Comparison of ENCODE assay signal across 15 cellular contexts in genomic region chr17:75287221-75287620, GRCh38. TPM values are rescaled to one million over a fixed set of nuclear protein-coding genes. Genes with fewer than 3 reads are reported as not detected.
DNase-seq lines count a peak whose midpoint lies in the region; ATAC-seq and TF ChIP-seq lines count a peak whose summit lies in the region.
"Had no signal": no experiment of that assay in that cellular context is flagged by ENCODE, and none has a peak within 500 bp of the region (broad histone marks: within the 10 kb centered on the region; RNA-seq: fewer than 3 reads in every experiment).

No MANE protein-coding gene starts in this region.

- ATAC-seq in activated CD8-positive, alpha-beta memory T cell treated with anti-CD3 and anti-CD28 coated beads, Interleukin-2, amount 10 ng/mL, durations not matched to agents 7 days and 5 days, result no peak
- no peak for ATAC-seq in effector memory CD8-positive, alpha-beta T cell (replicated peaks)
- ATAC-seq: A549; gastroesophageal sphincter; naive thymus-derived CD4-positive, alpha-beta T cell had no signal

- peak overlapping the region; percentile 36 for H3K27ac Mint-ChIP-seq in activated CD8-positive, alpha-beta memory T cell treated with anti-CD3 and anti-CD28 coated beads, Interleukin-2, amount 10 ng/mL, durations not matched to agents 7 days and 5 days
- no peak overlapping the region for H3K27ac Mint-ChIP-seq in activated T-helper 1 cell treated with anti-CD3 and anti-CD28 coated beads, Interleukin-12 subunit alpha, Interleukin-12 subunit beta, Interleukin-2, Interleukin-4 antibody, amounts not matched to agents 30 ng/mL and 10 ng/mL and 1 ng/mL, durations not matched to agents 14 hours and 24 hours and 36 hours
- H3K27ac Mint-ChIP-seq in nephron, result no peak overlapping the region
- H3K27ac Mint-ChIP-seq in effector memory CD8-positive, alpha-beta T cell, result no peak overlapping the region

- no peaks in the 10 kb centered on the region; the same call in 1 of the 2 replicates for H4K20me1 ChIP-seq in KMS-11 (ENCODE audit: insufficient read depth)

- TF ChIP-seq CTCF in KMS-11 (conservative IDR thresholded peaks at IDR 0.05; ENCODE audit: low read depth, low read length) (no peak), nephron (IDR thresholded peaks at IDR 0.05; ENCODE audit: unreplicated experiment in 3 of 3) (no peak), esophagus muscularis mucosa (IDR thresholded peaks at IDR 0.05) (no peak)

- peaks cover 24% of the 10 kb centered on the region for H3K79me2 ChIP-seq in KMS-11 (ENCODE audit: insufficient read depth, low read depth)

- H3K9ac ChIP-seq in KMS-11, result no peak overlapping the region

- no peak overlapping the region for H3K4me3 Mint-ChIP-seq in activated CD8-positive, alpha-beta memory T cell treated with anti-CD3 and anti-CD28 coated beads, Interleukin-2, amount 10 ng/mL, durations not matched to agents 7 days and 5 days
- peak overlapping the region; percentile 97 for H3K4me3 Mint-ChIP-seq in activated T-helper 1 cell treated with anti-CD3 and anti-CD28 coated beads, Interleukin-12 subunit alpha, Interleukin-12 subunit beta, Interleukin-2, Interleukin-4 antibody, amounts not matched to agents 30 ng/mL and 10 ng/mL and 1 ng/mL, durations not matched to agents 14 hours and 24 hours and 36 hours
- peak overlapping the region; percentile 51 to 72 (median 66) for H3K4me3 Mint-ChIP-seq in nephron
- H3K4me3 Mint-ChIP-seq in effector memory CD8-positive, alpha-beta T cell, result no peak overlapping the region

- H3K9me3 ChIP-seq in esophagus muscularis mucosa, result no peaks in the 10 kb centered on the region
- H3K9me3 ChIP-seq: A549, gastroesophageal sphincter had no signal

- no peak overlapping the region for H2AFZ ChIP-seq in KMS-11 (ENCODE audit: low read depth)

- CTCF ChIA-PET in activated CD8-positive, alpha-beta memory T cell treated with anti-CD3 and anti-CD28 coated beads, Interleukin-2, amount 10 ng/mL, durations not matched to agents 7 days and 5 days (lab: Charles Lee), result interaction anchor here (1.0 kb wide), 1 partner anchor 12 kb away, joined by 3 read pairs; no protein-coding TSS in a partner anchor

- intact Hi-C loops in activated T-helper 1 cell treated with anti-CD3 and anti-CD28 coated beads, Interleukin-12 subunit alpha, Interleukin-12 subunit beta, Interleukin-2, Interleukin-4 antibody, amounts not matched to agents 30 ng/mL and 10 ng/mL and 1 ng/mL, durations not matched to agents 14 hours and 24 hours and 36 hours (cut with micrococcal nuclease), result no loop called here
- intact Hi-C loops in esophagus muscularis mucosa (cut with DNase I), result loop anchor here (10.0 kb wide), 1 partner anchor 228 kb away; the partner anchor contains the start of genes CASKIN2 and TSEN54

- peaks cover 25% of the 10 kb centered on the region for H3K4me1 ChIP-seq in KMS-11 (ENCODE audit: low read depth, poor library complexity, severe bottlenecking)
- H3K4me1 ChIP-seq in esophagus muscularis mucosa, result peaks cover 9 to 17% (median 14%) of the 10 kb centered on the region in 4 donors

- H3K36me3 Mint-ChIP-seq in activated CD8-positive, alpha-beta memory T cell treated with anti-CD3 and anti-CD28 coated beads, Interleukin-2, amount 10 ng/mL, durations not matched to agents 7 days and 5 days, result peaks cover 19% of the 10 kb centered on the region
- peaks cover 36% of the 10 kb centered on the region for H3K36me3 Mint-ChIP-seq in activated T-helper 1 cell treated with anti-CD3 and anti-CD28 coated beads, Interleukin-12 subunit alpha, Interleukin-12 subunit beta, Interleukin-2, Interleukin-4 antibody, amounts not matched to agents 30 ng/mL and 10 ng/mL and 1 ng/mL, durations not matched to agents 14 hours and 24 hours and 36 hours (ENCODE audit: low read depth)
- no peaks in the 10 kb centered on the region for H3K36me3 Mint-ChIP-seq in nephron (ENCODE audit: low read depth)
- H3K36me3 Mint-ChIP-seq in effector memory CD8-positive, alpha-beta T cell (ENCODE audit: insufficient read depth), result peaks cover 24% of the 10 kb centered on the region

- no peaks in the 10 kb centered on the region for H3K9me3 Mint-ChIP-seq in activated CD8-positive, alpha-beta memory T cell treated with anti-CD3 and anti-CD28 coated beads, Interleukin-2, amount 10 ng/mL, durations not matched to agents 7 days and 5 days (ENCODE audit: low read depth)
- H3K9me3 Mint-ChIP-seq in activated T-helper 1 cell treated with anti-CD3 and anti-CD28 coated beads, Interleukin-12 subunit alpha, Interleukin-12 subunit beta, Interleukin-2, Interleukin-4 antibody, amounts not matched to agents 30 ng/mL and 10 ng/mL and 1 ng/mL, durations not matched to agents 14 hours and 24 hours and 36 hours, result no peaks in the 10 kb centered on the region
- H3K9me3 Mint-ChIP-seq in nephron, result no peaks in the 10 kb centered on the region
- no peaks in the 10 kb centered on the region for H3K9me3 Mint-ChIP-seq in effector memory CD8-positive, alpha-beta T cell
- H3K9me3 Mint-ChIP-seq: naive thymus-derived CD4-positive, alpha-beta T cell had no signal

- H3K4me3 ChIP-seq in KMS-11 (IDR thresholded peaks at IDR 0.05; ENCODE audit: insufficient read depth, low read depth, low read length), result no peak overlapping the region
- H3K4me3 ChIP-seq in esophagus muscularis mucosa, result no peak overlapping the region
- H3K4me3 ChIP-seq: A549, gastroesophageal sphincter had no signal

- no peaks in the 10 kb centered on the region for H3K27me3 Mint-ChIP-seq in activated CD8-positive, alpha-beta memory T cell treated with anti-CD3 and anti-CD28 coated beads, Interleukin-2, amount 10 ng/mL, durations not matched to agents 7 days and 5 days
- no peaks in the 10 kb centered on the region for H3K27me3 Mint-ChIP-seq in activated T-helper 1 cell treated with anti-CD3 and anti-CD28 coated beads, Interleukin-12 subunit alpha, Interleukin-12 subunit beta, Interleukin-2, Interleukin-4 antibody, amounts not matched to agents 30 ng/mL and 10 ng/mL and 1 ng/mL, durations not matched to agents 14 hours and 24 hours and 36 hours (ENCODE audit: insufficient read depth)
- H3K27me3 Mint-ChIP-seq in nephron (ENCODE audit: low read depth), result peaks cover 9% of the 10 kb centered on the region
- no peaks in the 10 kb centered on the region for H3K27me3 Mint-ChIP-seq in effector memory CD8-positive, alpha-beta T cell

- no peak for DNase-seq in activated CD8-positive, alpha-beta memory T cell treated with anti-CD3 and anti-CD28 coated beads, Interleukin-2, amount 10 ng/mL, durations not matched to agents 7 days and 5 days
- DNase-seq in activated CD8-positive, alpha-beta memory T cell treated with anti-CD3 and anti-CD28 coated beads, Interleukin-2, amount 50 U/mL, for 48 hours, result no peak
- DNase-seq in activated T-helper 1 cell treated with anti-CD3 and anti-CD28 coated beads, Interleukin-12 subunit alpha, Interleukin-12 subunit beta, Interleukin-2, Interleukin-4 antibody, amounts not matched to agents 30 ng/mL and 10 ng/mL and 1 ng/mL, durations not matched to agents 14 hours and 24 hours and 36 hours (ENCODE audit: low spot score), result no peak
- DNase-seq in DMS79 treated with DMSO at 0.1 percent for 48 hours (lab: John Stamatoyannopoulos, UW) (no peak), esophagus muscularis mucosa (ENCODE audit: extremely low spot score) (no peak)
- DNase-seq in effector memory CD8-positive, alpha-beta T cell, result no peak
- DNase-seq: activated CD4-positive, CD25-positive, alpha-beta regulatory T cell treated with anti-CD3 and anti-CD28 coated beads, Interleukin-2, amount 50 U/mL, for 72 hours; naive thymus-derived CD4-positive, alpha-beta T cell; NCI-H1694; SHP77; stimulated activated naive CD4-positive, alpha-beta T cell had no signal

- WGBS in esophagus muscularis mucosa, result 78% methylated on average over 9 of the region's 9 CpGs

- peaks cover 24% of the 10 kb centered on the region for H3K4me1 Mint-ChIP-seq in activated CD8-positive, alpha-beta memory T cell treated with anti-CD3 and anti-CD28 coated beads, Interleukin-2, amount 10 ng/mL, durations not matched to agents 7 days and 5 days
- peaks cover 22% of the 10 kb centered on the region for H3K4me1 Mint-ChIP-seq in activated T-helper 1 cell treated with anti-CD3 and anti-CD28 coated beads, Interleukin-12 subunit alpha, Interleukin-12 subunit beta, Interleukin-2, Interleukin-4 antibody, amounts not matched to agents 30 ng/mL and 10 ng/mL and 1 ng/mL, durations not matched to agents 14 hours and 24 hours and 36 hours (ENCODE audit: low read depth)
- peaks cover 9% of the 10 kb centered on the region for H3K4me1 Mint-ChIP-seq in nephron
- peaks cover 10 to 14% of the 10 kb centered on the region in 2 donors for H3K4me1 Mint-ChIP-seq in effector memory CD8-positive, alpha-beta T cell (ENCODE audit: low read depth in 2 of 2)

- peak overlapping the region; percentile 92; the same call in 1 of the 2 replicates for H3K4me2 ChIP-seq in KMS-11

- no peak overlapping the region for H3K27ac ChIP-seq in KMS-11
- H3K27ac ChIP-seq in esophagus muscularis mucosa (replicated peaks in 1 of 4), result no peak overlapping the region
- H3K27ac ChIP-seq: A549, gastroesophageal sphincter had no signal

- H3K36me3 ChIP-seq in KMS-11 (ENCODE audit: insufficient read depth) (peaks cover 10% of the 10 kb centered on the region; the same call in 1 of the 2 replicates), esophagus muscularis mucosa (peaks cover 5 to 38% (median 22%) of the 10 kb centered on the region in 4 donors)

- H3K27me3 ChIP-seq in KMS-11 (ENCODE audit: insufficient read depth, low read depth) (no peaks in the 10 kb centered on the region), esophagus muscularis mucosa (no peaks in the 10 kb centered on the region)
- H3K27me3 ChIP-seq: gastroesophageal sphincter had no signal

- no peak for TF ChIP-seq EP300 in esophagus muscularis mucosa (IDR thresholded peaks at IDR 0.05)

- no peak for TF ChIP-seq POLR2A in esophagus muscularis mucosa (IDR thresholded peaks at IDR 0.05; ENCODE audit: low read depth)

RNA-seq across cellular contexts. Expression of gene SLC25A19, which starts 2.0 kb away (rescaled TPM):
- 10 to 100 TPM; 46.3 to 66.4 TPM for total RNA-seq in activated CD8-positive, alpha-beta memory T cell treated with anti-CD3 and anti-CD28 coated beads, Interleukin-2, amount 10 ng/mL, durations not matched to agents 7 days and 5 days
- 119 and 126 TPM in 2 replicates for total RNA-seq in activated T-helper 1 cell treated with anti-CD3 and anti-CD28 coated beads, Interleukin-12 subunit alpha, Interleukin-12 subunit beta, Interleukin-2, Interleukin-4 antibody, amounts not matched to agents 30 ng/mL and 10 ng/mL and 1 ng/mL, durations not matched to agents 14 hours and 24 hours and 36 hours
- total RNA-seq in esophagus muscularis mucosa, result 10 to 100 TPM in 3 of 4 donors, 1 to 10 TPM in 1; 9.6 to 17.5 (median 15.2) TPM

RNA-seq across cellular contexts. Expression of gene MIF4GD, which starts 16.2 kb away (rescaled TPM):
- 10 to 100 TPM; 56.9 to 58.5 TPM for total RNA-seq in activated CD8-positive, alpha-beta memory T cell treated with anti-CD3 and anti-CD28 coated beads, Interleukin-2, amount 10 ng/mL, durations not matched to agents 7 days and 5 days
- 49.0 and 49.3 TPM in 2 replicates for total RNA-seq in activated T-helper 1 cell treated with anti-CD3 and anti-CD28 coated beads, Interleukin-12 subunit alpha, Interleukin-12 subunit beta, Interleukin-2, Interleukin-4 antibody, amounts not matched to agents 30 ng/mL and 10 ng/mL and 1 ng/mL, durations not matched to agents 14 hours and 24 hours and 36 hours
- 10 to 100 TPM; 42.4 to 52.0 (median 44.8) TPM for total RNA-seq in esophagus muscularis mucosa

RNA-seq across cellular contexts. Expression of gene MRPS7, which starts 25.5 kb away (rescaled TPM):
- 10 to 100 TPM; 49.5 to 56.9 TPM for total RNA-seq in activated CD8-positive, alpha-beta memory T cell treated with anti-CD3 and anti-CD28 coated beads, Interleukin-2, amount 10 ng/mL, durations not matched to agents 7 days and 5 days
- total RNA-seq in activated T-helper 1 cell treated with anti-CD3 and anti-CD28 coated beads, Interleukin-12 subunit alpha, Interleukin-12 subunit beta, Interleukin-2, Interleukin-4 antibody, amounts not matched to agents 30 ng/mL and 10 ng/mL and 1 ng/mL, durations not matched to agents 14 hours and 24 hours and 36 hours, result 126 and 130 TPM in 2 replicates
- 10 to 100 TPM; 37.8 to 40.6 (median 39.1) TPM for total RNA-seq in esophagus muscularis mucosa

RNA-seq across cellular contexts. Expression of gene GGA3, which starts 25.8 kb away (rescaled TPM):
- total RNA-seq in activated CD8-positive, alpha-beta memory T cell treated with anti-CD3 and anti-CD28 coated beads, Interleukin-2, amount 10 ng/mL, durations not matched to agents 7 days and 5 days, result 10 to 100 TPM; 84.6 to 90.2 TPM
- total RNA-seq in activated T-helper 1 cell treated with anti-CD3 and anti-CD28 coated beads, Interleukin-12 subunit alpha, Interleukin-12 subunit beta, Interleukin-2, Interleukin-4 antibody, amounts not matched to agents 30 ng/mL and 10 ng/mL and 1 ng/mL, durations not matched to agents 14 hours and 24 hours and 36 hours, result 93.4 and 94.3 TPM in 2 replicates
- 10 to 100 TPM; 14.6 to 31.4 (median 21.2) TPM for total RNA-seq in esophagus muscularis mucosa

Comparison
In these comparisons a context has a peak if more than half of its experiments do, and no peak if none do; other contexts are left out.
1. H3K4me3 Mint-ChIP-seq: peak in activated T-helper 1 cell treated with anti-CD3 and anti-CD28 coated beads, Interleukin-12 subunit alpha, Interleukin-12 subunit beta, Interleukin-2, Interleukin-4 antibody, amounts not matched to agents 30 ng/mL and 10 ng/mL and 1 ng/mL, durations not matched to agents 14 hours and 24 hours and 36 hours (single experiment) and nephron (3 of 3); none in activated CD8-positive, alpha-beta memory T cell treated with anti-CD3 and anti-CD28 coated beads, Interleukin-2, amount 10 ng/mL, durations not matched to agents 7 days and 5 days (single experiment) and effector memory CD8-positive, alpha-beta T cell (0 of 2).